ENCODE assay signal across 1 cellular context in the genomic region with DNA sequence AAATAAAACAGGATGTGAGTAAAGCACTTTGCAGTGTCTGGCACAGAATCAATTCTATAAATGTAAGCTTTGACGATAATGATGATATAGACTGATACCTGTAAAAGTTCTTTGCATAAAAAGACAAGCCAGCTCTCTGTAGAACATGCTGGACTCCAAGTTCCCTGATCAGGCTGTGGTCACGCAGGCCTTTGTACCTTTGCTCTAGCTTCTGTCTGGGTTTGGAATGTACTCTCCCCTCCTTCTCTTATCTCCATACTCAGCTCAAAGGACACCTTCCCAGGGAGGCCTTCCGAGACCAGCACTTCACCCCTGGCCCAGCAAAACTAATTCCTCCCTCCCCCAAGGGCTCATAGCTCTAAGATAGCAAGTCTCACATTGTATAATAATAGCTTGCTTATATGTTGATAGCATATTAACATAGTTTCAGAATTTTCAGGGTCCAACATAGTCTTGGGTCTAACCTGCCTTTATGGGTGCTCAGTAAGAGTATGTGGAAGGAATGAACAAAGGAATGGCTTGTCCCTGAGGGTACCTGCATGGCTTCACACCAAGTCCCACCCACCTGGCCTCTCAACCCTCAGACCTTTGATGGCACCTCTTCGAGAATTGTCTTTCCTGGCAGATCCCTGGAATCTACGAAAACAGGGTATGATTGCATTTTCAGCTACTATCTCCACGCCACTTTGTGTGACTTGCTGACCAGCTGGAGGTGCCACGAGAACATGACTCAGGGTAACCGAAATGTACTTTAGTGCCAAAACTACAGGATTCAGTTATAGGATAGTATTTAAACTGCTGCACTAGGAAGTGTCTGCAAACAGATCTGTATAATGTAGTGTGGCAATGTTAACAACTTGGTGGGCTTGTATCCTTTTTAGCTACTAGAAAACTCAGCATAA.
TF ChIP-seq lines count a peak whose summit lies in the region.

No MANE protein-coding gene starts in this region.

TF ChIP-seq in HepG2, 621 proteins besides CTCF, POLR2A, EP300 and RAD21 (continues in another document):
- TF ChIP-seq EHMT2 (IDR thresholded peaks at IDR 0.05; ENCODE audit: borderline replicate concordance, low read depth, low read length) = no peak
- TF ChIP-seq KDM4B (CRISPR knock-in tag; IDR thresholded peaks at IDR 0.05) = peak; percentile 58; the same call in 1 of the 2 replicates
- TF ChIP-seq SALL2 (CRISPR knock-in tag; IDR thresholded peaks at IDR 0.05) = no peak
- TF ChIP-seq, protein P1, sequence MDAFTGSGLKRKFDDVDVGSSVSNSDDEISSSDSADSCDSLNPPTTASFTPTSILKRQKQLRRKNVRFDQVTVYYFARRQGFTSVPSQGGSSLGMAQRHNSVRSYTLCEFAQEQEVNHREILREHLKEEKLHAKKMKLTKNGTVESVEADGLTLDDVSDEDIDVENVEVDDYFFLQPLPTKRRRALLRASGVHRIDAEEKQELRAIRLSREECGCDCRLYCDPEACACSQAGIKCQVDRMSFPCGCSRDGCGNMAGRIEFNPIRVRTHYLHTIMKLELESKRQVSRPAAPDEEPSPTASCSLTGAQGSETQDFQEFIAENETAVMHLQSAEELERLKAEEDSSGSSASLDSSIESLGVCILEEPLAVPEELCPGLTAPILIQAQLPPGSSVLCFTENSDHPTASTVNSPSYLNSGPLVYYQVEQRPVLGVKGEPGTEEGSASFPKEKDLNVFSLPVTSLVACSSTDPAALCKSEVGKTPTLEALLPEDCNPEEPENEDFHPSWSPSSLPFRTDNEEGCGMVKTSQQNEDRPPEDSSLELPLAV (CRISPR knock-in tag; conservative IDR thresholded peaks at IDR 0.05; ENCODE audit: low read depth) = no peak
- no peak for TF ChIP-seq TCF12 (IDR thresholded peaks at IDR 0.05)
- peak; percentile 88 for TF ChIP-seq TCF12 (CRISPR knock-in tag; IDR thresholded peaks at IDR 0.05)
- peak; percentile 51; the same call in 1 of the 2 replicates for TF ChIP-seq ZBTB33 (CRISPR knock-in tag; IDR thresholded peaks at IDR 0.05)
- no peak for TF ChIP-seq ZNF543 (CRISPR knock-in tag; IDR thresholded peaks at IDR 0.05)
- no peak; the same call in 1 of the 2 replicates for TF ChIP-seq KDM2A (CRISPR knock-in tag; IDR thresholded peaks at IDR 0.05; ENCODE audit: borderline replicate concordance, low read depth)
- TF ChIP-seq ZNF333 (CRISPR knock-in tag; IDR thresholded peaks at IDR 0.05; ENCODE audit: borderline replicate concordance) = no peak
- TF ChIP-seq ZNF263 (CRISPR knock-in tag; IDR thresholded peaks at IDR 0.05) = peak; percentile 43
- 0 out of 2 replicates have a peak, but pooled peaks have one; percentile 13 for TF ChIP-seq ZNF3 (CRISPR knock-in tag; IDR thresholded peaks at IDR 0.05)
- no peak; the same call in 1 of the 2 replicates for TF ChIP-seq ZNF564 (CRISPR knock-in tag; IDR thresholded peaks at IDR 0.05)
- TF ChIP-seq PHF8 (CRISPR knock-in tag; IDR thresholded peaks at IDR 0.05) = peak; percentile 32; the same call in 1 of the 2 replicates
- TF ChIP-seq POLR2AphosphoS5 (IDR thresholded peaks at IDR 0.05; ENCODE audit: low read depth, low read length) = peak; percentile 51; the same call in 1 of the 2 replicates
- TF ChIP-seq RBM39 (IDR thresholded peaks at IDR 0.05; ENCODE audit: low read depth, low read length, poor library complexity, severe bottlenecking) = no peak
- TF ChIP-seq, protein P2, sequence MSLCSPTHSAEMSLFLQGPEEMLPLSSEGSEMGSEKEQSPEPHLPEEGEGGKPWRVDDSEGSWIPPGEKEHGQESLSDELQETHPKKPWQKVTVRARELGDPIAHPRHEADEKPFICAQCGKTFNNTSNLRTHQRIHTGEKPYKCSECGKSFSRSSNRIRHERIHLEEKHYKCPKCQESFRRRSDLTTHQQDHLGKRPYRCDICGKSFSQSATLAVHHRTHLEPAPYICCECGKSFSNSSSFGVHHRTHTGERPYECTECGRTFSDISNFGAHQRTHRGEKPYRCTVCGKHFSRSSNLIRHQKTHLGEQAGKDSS (CRISPR knock-in tag; IDR thresholded peaks at IDR 0.05; ENCODE audit: borderline replicate concordance, low read depth) = 0 out of 2 replicates have a peak, but pooled peaks have one; percentile 31
- peak; percentile 62; the same call in 1 of the 2 replicates for TF ChIP-seq NFKBIZ (CRISPR knock-in tag; IDR thresholded peaks at IDR 0.05)
- peak; percentile 90 for TF ChIP-seq AKAP8 (CRISPR knock-in tag; IDR thresholded peaks at IDR 0.05)
- peak; percentile 87; the same call in 1 of the 2 replicates for TF ChIP-seq PHF21A (CRISPR knock-in tag; IDR thresholded peaks at IDR 0.05)
- no peak for TF ChIP-seq GLI4 (CRISPR knock-in tag; IDR thresholded peaks at IDR 0.05; ENCODE audit: borderline replicate concordance)
- TF ChIP-seq ZNF782 (CRISPR knock-in tag; IDR thresholded peaks at IDR 0.05; ENCODE audit: borderline replicate concordance) = no peak
- peak; percentile 48; the same call in 1 of the 2 replicates for TF ChIP-seq CSRNP1 (CRISPR knock-in tag; IDR thresholded peaks at IDR 0.05)
- peak; percentile 12; the same call in 1 of the 2 replicates for TF ChIP-seq ZNF770 (CRISPR knock-in tag; IDR thresholded peaks at IDR 0.05)
- TF ChIP-seq ZMAT3 (CRISPR knock-in tag; conservative IDR thresholded peaks at IDR 0.05) = peak; percentile 82
- TF ChIP-seq ATAD3A (CRISPR knock-in tag; IDR thresholded peaks at IDR 0.05) = no peak
- no peak; the same call in 1 of the 2 replicates for TF ChIP-seq SMARCC2 (IDR thresholded peaks at IDR 0.05)
- TF ChIP-seq SP5 (CRISPR knock-in tag; IDR thresholded peaks at IDR 0.05; ENCODE audit: borderline replicate concordance, low read depth) = peak; percentile 86; the same call in 1 of the 2 replicates
- no peak for TF ChIP-seq TAF15 (IDR thresholded peaks at IDR 0.05; ENCODE audit: low read depth, low read length, poor library complexity, severe bottlenecking)
- TF ChIP-seq NRL (CRISPR knock-in tag; IDR thresholded peaks at IDR 0.05; ENCODE audit: borderline replicate concordance) = no peak
- TF ChIP-seq, protein P3, sequence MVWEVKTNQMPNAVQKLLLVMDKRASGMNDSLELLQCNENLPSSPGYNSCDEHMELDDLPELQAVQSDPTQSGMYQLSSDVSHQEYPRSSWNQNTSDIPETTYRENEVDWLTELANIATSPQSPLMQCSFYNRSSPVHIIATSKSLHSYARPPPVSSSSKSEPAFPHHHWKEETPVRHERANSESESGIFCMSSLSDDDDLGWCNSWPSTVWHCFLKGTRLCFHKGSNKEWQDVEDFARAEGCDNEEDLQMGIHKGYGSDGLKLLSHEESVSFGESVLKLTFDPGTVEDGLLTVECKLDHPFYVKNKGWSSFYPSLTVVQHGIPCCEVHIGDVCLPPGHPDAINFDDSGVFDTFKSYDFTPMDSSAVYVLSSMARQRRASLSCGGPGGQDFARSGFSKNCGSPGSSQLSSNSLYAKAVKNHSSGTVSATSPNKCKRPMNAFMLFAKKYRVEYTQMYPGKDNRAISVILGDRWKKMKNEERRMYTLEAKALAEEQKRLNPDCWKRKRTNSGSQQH (CRISPR knock-in tag; IDR thresholded peaks at IDR 0.05; ENCODE audit: low read depth) = peak; percentile 12
- no peak for TF ChIP-seq SMAD1 (CRISPR knock-in tag; IDR thresholded peaks at IDR 0.05; ENCODE audit: borderline replicate concordance, low read depth)
- peak; percentile 28; the same call in 1 of the 2 replicates for TF ChIP-seq AHR (CRISPR knock-in tag; IDR thresholded peaks at IDR 0.05)
- peak; percentile 79; the same call in 1 of the 2 replicates for TF ChIP-seq ZSCAN9 (CRISPR knock-in tag; IDR thresholded peaks at IDR 0.05; ENCODE audit: borderline replicate concordance)
- TF ChIP-seq ZMAT5 (CRISPR knock-in tag; IDR thresholded peaks at IDR 0.05; ENCODE audit: borderline replicate concordance, low read depth) = no peak
- TF ChIP-seq TERF1 (CRISPR knock-in tag; IDR thresholded peaks at IDR 0.05) = no peak
- TF ChIP-seq ZNF788 (CRISPR knock-in tag; IDR thresholded peaks at IDR 0.05; ENCODE audit: borderline replicate concordance) = no peak; the same call in 1 of the 2 replicates
- TF ChIP-seq SIX4 (CRISPR knock-in tag; IDR thresholded peaks at IDR 0.05) = peak; percentile 66; the same call in 1 of the 2 replicates
- TF ChIP-seq LRRFIP1 (CRISPR knock-in tag; conservative IDR thresholded peaks at IDR 0.05) = no peak
- TF ChIP-seq MIER3 (CRISPR knock-in tag; IDR thresholded peaks at IDR 0.05; ENCODE audit: borderline replicate concordance) = peak; percentile 96
- peak; percentile 82 for TF ChIP-seq TOPORS (CRISPR knock-in tag; IDR thresholded peaks at IDR 0.05)
- TF ChIP-seq ZZZ3 (CRISPR knock-in tag; IDR thresholded peaks at IDR 0.05; ENCODE audit: borderline replicate concordance) = peak; percentile 42; the same call in 1 of the 2 replicates
- no peak for TF ChIP-seq ZSCAN20 (CRISPR knock-in tag; IDR thresholded peaks at IDR 0.05; ENCODE audit: borderline replicate concordance)
- 0 out of 2 replicates have a peak, but pooled peaks have one; percentile 40 for TF ChIP-seq MZF1 (CRISPR knock-in tag; IDR thresholded peaks at IDR 0.05; ENCODE audit: borderline replicate concordance)
- peak; percentile 23; the same call in 1 of the 2 replicates for TF ChIP-seq CBX5 (CRISPR knock-in tag; IDR thresholded peaks at IDR 0.05; ENCODE audit: borderline replicate concordance)
- peak; percentile 82 for TF ChIP-seq ZMYM4 (CRISPR knock-in tag; IDR thresholded peaks at IDR 0.05)
- no peak for TF ChIP-seq SP2 (CRISPR knock-in tag; IDR thresholded peaks at IDR 0.05)
- no peak for TF ChIP-seq FIP1L1 (IDR thresholded peaks at IDR 0.05; ENCODE audit: borderline replicate concordance, insufficient read depth, low read depth, low read length)
- no peak for TF ChIP-seq PTBP1 (IDR thresholded peaks at IDR 0.05; ENCODE audit: low read depth, low read length, poor library complexity, severe bottlenecking)
- no peak for TF ChIP-seq MAF1 (CRISPR knock-in tag; IDR thresholded peaks at IDR 0.05; ENCODE audit: borderline replicate concordance)
